ENCODE assay signal across 25 cellular contexts in the genomic region with DNA sequence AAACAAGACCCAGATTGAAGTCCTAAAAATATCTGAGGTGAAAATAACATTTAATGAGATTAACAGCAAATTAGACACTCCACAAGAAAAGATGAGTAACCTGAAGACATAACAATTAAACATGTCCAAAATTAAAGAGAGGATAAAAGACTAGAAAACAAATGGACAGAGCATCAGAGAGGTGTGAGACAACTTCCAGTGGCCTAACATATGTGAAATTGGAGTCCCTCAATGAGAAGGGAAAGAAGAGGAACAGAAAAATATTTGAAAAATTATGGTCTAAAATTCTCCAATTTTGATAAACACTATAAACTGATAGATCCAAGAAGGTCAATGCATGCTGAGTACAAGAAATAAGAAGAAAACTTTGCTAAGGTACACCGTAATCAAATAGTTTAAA.
"Had no signal": no experiment of that assay in that cellular context is flagged by ENCODE, and none has a peak within 500 bp of the region (broad histone marks: within the 10 kb centered on the region; RNA-seq: fewer than 3 reads in every experiment).

No MANE protein-coding gene starts in this region.

- DNase-seq: stimulated activated CD4-positive, alpha-beta T cell treated with anti-CD3 and anti-CD28 coated beads, Interleukin-2, amount 100 ng/mL, for 48 hours; stimulated activated CD4-positive, alpha-beta T cell treated with anti-CD3 and anti-CD28 coated beads, Interleukin-4, amount 100 ng/mL, for 1 hour; stimulated activated CD4-positive, alpha-beta T cell treated with anti-CD3 and anti-CD28 coated beads, Interleukin-4, amount 100 ng/mL, for 24 hours; stimulated activated CD4-positive, alpha-beta T cell treated with anti-CD3 and anti-CD28 coated beads, Interleukin-4, amount 100 ng/mL, for 4 hours; stimulated activated CD8-positive, alpha-beta memory T cell treated with anti-CD3 and anti-CD28 coated beads, Interleukin-4, amount 100 ng/mL, for 48 hours; stimulated activated naive B cell treated with anti-CD40 and anti-IgM and Interleukin-4, amounts not matched to agents 10 μg/mL and 1 μg/mL and 100 μg/mL, for 72 hours; stimulated activated naive CD4-positive, alpha-beta T cell; stimulated activated naive CD4-positive, alpha-beta T cell treated with Interleukin-2 at 50 U/mL for 16 hours; stimulated activated naive CD8-positive, alpha-beta T cell treated with anti-CD3 and anti-CD28 coated beads, Interleukin-15, amount 100 ng/mL, for 72 hours; stimulated activated naive CD8-positive, alpha-beta T cell treated with anti-CD3 and anti-CD28 coated beads, Interleukin-15, Interleukin-2, amounts not matched to agents 100 U/mL and 50 U/mL, for 24 hours; stomach; substantia nigra; testis; thyroid gland; tibial artery; transverse colon; trophoblast cell; upper lobe of left lung; upper lobe of right lung; uterus had no signal

- H3K4me1 ChIP-seq: suprapubic skin, testis, thyroid gland, tibial artery, tibial nerve, transverse colon, upper lobe of left lung, upper lobe of right lung had no signal

- H3K4me3 ChIP-seq: stomach, suprapubic skin, testis, thoracic aorta, thyroid gland, tibial artery, tibial nerve, transverse colon, upper lobe of left lung, upper lobe of right lung, uterus, vagina had no signal

- H3K9me3 ChIP-seq: testis, thoracic aorta, thyroid gland, tibial artery, transverse colon, upper lobe of left lung, uterus, vagina had no signal

- H3K27ac ChIP-seq: stomach, suprapubic skin, testis, thoracic aorta, thyroid gland, tibial artery, tibial nerve, transverse colon, upper lobe of left lung, upper lobe of right lung, uterus, vagina had no signal

- H3K36me3 ChIP-seq: stomach, suprapubic skin, thoracic aorta, thyroid gland, tibial artery, tibial nerve, transverse colon, upper lobe of left lung, upper lobe of right lung, uterus, vagina had no signal

- FAIRE-seq: urothelium cell line had no signal
